11 cellular contexts compared by ENCODE assay signal in genomic region chr4:110596431-110596830, GRCh38.
"Had no signal": no experiment of that assay in that cellular context is flagged by ENCODE, and none has a peak within 500 bp of the region (broad histone marks: within the 10 kb centered on the region; RNA-seq: fewer than 3 reads in every experiment).

No MANE protein-coding gene starts in this region.

- H3K36me3 ChIP-seq: HAP-1 had no signal

- H3K4me1 ChIP-seq: HAP-1 had no signal

- H2AFZ ChIP-seq: GM23248, GM23338 had no signal

- H3K4me3 ChIP-seq: GM23248, GM23338, HAP-1 had no signal

- H3K4me1 Mint-ChIP-seq: GM23338, H9 had no signal

- DNase-seq: GM23248, GOT3, H7, H9, HCEC 1CT, HFFc6 had no signal

- FAIRE-seq: H1, H54 had no signal

- H3K27ac Mint-ChIP-seq: GM23338, H9, HFFc6 had no signal

- H3K27ac ChIP-seq: GM23248 had no signal

- ATAC-seq: GM23338, HCT116 had no signal

- H3K4me2 ChIP-seq: GM23338 had no signal

- H3K4me3 Mint-ChIP-seq: GM23338, H9, HFFc6 had no signal

- H3K9ac ChIP-seq: GM23248 had no signal
